ENCODE assay signal across 16 cellular contexts in genomic region chr15:62766599-62766998, GRCh38.
DNase-seq lines count a peak whose midpoint lies in the region; ATAC-seq, FAIRE-seq and TF ChIP-seq lines count a peak whose summit lies in the region.
"Had no signal": no experiment of that assay in that cellular context is flagged by ENCODE, and none has a peak within 500 bp of the region (broad histone marks: within the 10 kb centered on the region; RNA-seq: fewer than 3 reads in every experiment).

No MANE protein-coding gene starts in this region.

- no peaks in the 10 kb centered on the region for H3K9me2 ChIP-seq in GM23248 (ENCODE audit: insufficient read depth)

- H3K4me2 ChIP-seq in astrocyte (ENCODE audit: low read length) = no peak overlapping the region
- H3K4me2 ChIP-seq in GM23248 (ENCODE audit: unreplicated experiment) = no peak overlapping the region
- H3K4me2 ChIP-seq: GM23338 had no signal

- H3K4me1 Mint-ChIP-seq in astrocyte (ENCODE audit: low read depth, unreplicated experiment) (peaks cover 32% of the 10 kb centered on the region), CD14-positive monocyte (no peaks in the 10 kb centered on the region)
- H3K4me1 Mint-ChIP-seq: CD4-positive, alpha-beta memory T cell; GM23338 had no signal

- H3F3A ChIP-seq in GM23248 (ENCODE audit: insufficient read depth) = peaks cover 23% of the 10 kb centered on the region

- H3K27me3 Mint-ChIP-seq in astrocyte (ENCODE audit: low read depth, unreplicated experiment) = no peaks in the 10 kb centered on the region
- peaks cover 0 to 4% (median 4%) of the 10 kb centered on the region in 3 donors for H3K27me3 Mint-ChIP-seq in CD14-positive monocyte (ENCODE audit: low read depth in 3 of 3)

- H3K4me3 ChIP-seq in astrocyte (ENCODE audit: insufficient read depth, low read depth, low read length) (no peak overlapping the region), mesodermal cell (ENCODE audit: extremely low read depth, insufficient read depth, low read length, poor library complexity, severe bottlenecking) (no peak overlapping the region), GM23248 (no peak overlapping the region)
- H3K4me3 ChIP-seq: GM23338 had no signal

- no peaks in the 10 kb centered on the region for H4K20me1 ChIP-seq in astrocyte (ENCODE audit: insufficient read depth, low read length)
- H4K20me1 ChIP-seq in GM23248 (ENCODE audit: insufficient read depth) = no peaks in the 10 kb centered on the region

- peaks cover 27% of the 10 kb centered on the region for H3K36me3 Mint-ChIP-seq in astrocyte (ENCODE audit: low read depth, unreplicated experiment)
- no peaks in the 10 kb centered on the region for H3K36me3 Mint-ChIP-seq in CD14-positive monocyte
- H3K36me3 Mint-ChIP-seq: CD4-positive, alpha-beta memory T cell had no signal

- no peaks in the 10 kb centered on the region for H3K27me3 ChIP-seq in astrocyte (ENCODE audit: insufficient read depth, low read length)
- no peaks in the 10 kb centered on the region for H3K27me3 ChIP-seq in GM23248 (replicated peaks; ENCODE audit: insufficient read depth)

- DNase-seq in Right ventricle myocardium superior = no peak
- DNase-seq in left cardiac atrium = no peak
- peak; percentile 27 for DNase-seq in M059J (ENCODE audit: low read depth)
- DNase-seq in astrocyte (ENCODE audit: low read depth) = no peak
- no peak for DNase-seq in CD14-positive monocyte (ENCODE audit: low spot score)
- DNase-seq in GM23248 = no peak
- DNase-seq in NCI-H510A treated with DMSO at 0.1 percent for 48 hours (lab: John Stamatoyannopoulos, UW) = no peak
- DNase-seq: AML-193; C1 segment of cervical spinal cord; CD4-positive, alpha-beta memory T cell; DMS79; H9 had no signal

- H3K27ac ChIP-seq in astrocyte (ENCODE audit: low read depth, low read length) (no peak overlapping the region), mesodermal cell (ENCODE audit: low read depth, low read length, severe bottlenecking) (peak overlapping the region; percentile 51), GM23248 (no peak overlapping the region)
- H3K27ac ChIP-seq: 22Rv1 had no signal

- H3K79me2 ChIP-seq in astrocyte (ENCODE audit: insufficient read depth, low read length) = no peaks in the 10 kb centered on the region
- no peaks in the 10 kb centered on the region for H3K79me2 ChIP-seq in GM23248 (ENCODE audit: insufficient read depth)

- ATAC-seq in Right ventricle myocardium superior (ENCODE audit: poor library complexity) (peak; percentile 31), left cardiac atrium (no peak)
- ATAC-seq: GM23338 had no signal

- H3K4me3 Mint-ChIP-seq in astrocyte (ENCODE audit: unreplicated experiment) (no peak overlapping the region), CD14-positive monocyte (no peak overlapping the region)
- H3K4me3 Mint-ChIP-seq: CD4-positive, alpha-beta memory T cell; GM23338; H9 had no signal

- H3K9ac ChIP-seq in astrocyte (ENCODE audit: low read length) = no peak overlapping the region
- no peak overlapping the region for H3K9ac ChIP-seq in GM23248

- no peak overlapping the region for H2AFZ ChIP-seq in astrocyte (ENCODE audit: low read depth, low read length)
- no peak overlapping the region for H2AFZ ChIP-seq in GM23248
- H2AFZ ChIP-seq: GM23338 had no signal

- intact Hi-C loops in Right ventricle myocardium superior (cut with DNase I) = no loop called here
- intact Hi-C loops in left cardiac atrium (cut with DNase I) = no loop called here
- intact Hi-C loops in CD14-positive monocyte (cut with micrococcal nuclease) = no loop called here

- TF ChIP-seq CTCF in astrocyte (IDR thresholded peaks at IDR 0.05; ENCODE audit: insufficient read depth, low read depth, low read length) (no peak), CD14-positive monocyte (IDR thresholded peaks at IDR 0.05) (no peak)

- no peaks in the 10 kb centered on the region for H3K9me3 Mint-ChIP-seq in astrocyte (ENCODE audit: unreplicated experiment)
- H3K9me3 Mint-ChIP-seq in CD14-positive monocyte = no peaks in the 10 kb centered on the region
- H3K9me3 Mint-ChIP-seq: CD4-positive, alpha-beta memory T cell; GM23338; H9 had no signal

- H3K36me3 ChIP-seq in astrocyte (ENCODE audit: insufficient read depth, low read length) = no peaks in the 10 kb centered on the region
- peaks cover 25% of the 10 kb centered on the region for H3K36me3 ChIP-seq in mesodermal cell (ENCODE audit: control insufficient read depth, insufficient read depth, low read length)
- H3K36me3 ChIP-seq in GM23248 (ENCODE audit: low read depth) = peaks cover 14% of the 10 kb centered on the region

- peak overlapping the region; percentile 20 for H3K27ac Mint-ChIP-seq in astrocyte (ENCODE audit: unreplicated experiment)
- H3K27ac Mint-ChIP-seq in CD14-positive monocyte = no peak overlapping the region
- H3K27ac Mint-ChIP-seq: CD4-positive, alpha-beta memory T cell; GM23338; H9 had no signal

- H3K9me3 ChIP-seq in astrocyte (ENCODE audit: insufficient read depth, low read depth, low read length) = no peaks in the 10 kb centered on the region
- H3K9me3 ChIP-seq in mesodermal cell (ENCODE audit: control insufficient read depth, low read length) = no peaks in the 10 kb centered on the region
- no peaks in the 10 kb centered on the region for H3K9me3 ChIP-seq in GM23248 (ENCODE audit: low read depth)

- H3K4me1 ChIP-seq in astrocyte (ENCODE audit: insufficient read depth, low read length) (peaks cover 40% of the 10 kb centered on the region), mesodermal cell (ENCODE audit: control insufficient read depth, insufficient read depth, low read length, poor library complexity, severe bottlenecking) (peaks cover 28% of the 10 kb centered on the region), GM23248 (ENCODE audit: insufficient read depth) (peaks cover 27% of the 10 kb centered on the region)

- 77 to 91% methylated on average over 3 of the region's 4 CpGs for WGBS in mesodermal cell (ENCODE audit: insufficient coverage in 2 of 2), 2 experiments
- 65 to 76% methylated on average over 4 of the region's 4 CpGs for WGBS in GM23248 (ENCODE audit: low coverage in 1 of 2, low lambda C conversion rate in 2 of 2, missing lambda C conversion rate in 2 of 2), 2 experiments

- in situ Hi-C loops in GM23248 (cut with MboI) = no loop called here

- peak; percentile 5 for FAIRE-seq in astrocyte (lab: Jason Lieb, UNC)
- FAIRE-seq: GM12891 had no signal
